12 cellular contexts compared by ENCODE assay signal in genomic region chr1:10446790-10447422, GRCh38. TPM values are rescaled to one million over a fixed set of nuclear protein-coding genes. Genes with fewer than 3 reads are reported as not detected.
DNase-seq lines count a peak whose midpoint lies in the region; ATAC-seq lines count a peak whose summit lies in the region.
"Had no signal": no experiment of that assay in that cellular context is flagged by ENCODE, and none has a peak within 500 bp of the region (broad histone marks: within the 10 kb centered on the region; RNA-seq: fewer than 3 reads in every experiment).

No MANE protein-coding gene starts in this region.

- ATAC-seq in stimulated activated naive B cell treated with anti-CD40 and anti-IgM and Interleukin-4, amounts not matched to agents 10 μg/mL and 1 μg/mL and 100 μg/mL, for 72 hours (replicated peaks), result no peak
- ATAC-seq: CD8-positive, alpha-beta T cell had no signal

- CTCF ChIA-PET in activated CD4-positive, alpha-beta memory T cell treated with anti-CD3 and anti-CD28 coated beads, Interleukin-2, amount 10 ng/mL, durations not matched to agents 7 days and 5 days (lab: Charles Lee), result no interaction called here
- CTCF ChIA-PET in activated CD4-positive, alpha-beta memory T cell treated with anti-CD3 and anti-CD28 coated beads for 36 hours (lab: Charles Lee), result no interaction called here

- no peaks in the 10 kb centered on the region for H3K4me1 Mint-ChIP-seq in activated CD4-positive, alpha-beta memory T cell treated with anti-CD3 and anti-CD28 coated beads, Interleukin-2, amount 10 ng/mL, durations not matched to agents 7 days and 5 days
- H3K4me1 Mint-ChIP-seq in activated CD4-positive, alpha-beta memory T cell treated with anti-CD3 and anti-CD28 coated beads for 36 hours (ENCODE audit: low read depth), result no peaks in the 10 kb centered on the region
- no peaks in the 10 kb centered on the region for H3K4me1 Mint-ChIP-seq in stimulated activated naive B cell treated with anti-CD40 and anti-IgM and Interleukin-4, amounts not matched to agents 10 μg/mL and 1 μg/mL and 100 μg/mL, for 72 hours

- H3K9me3 Mint-ChIP-seq in activated CD4-positive, alpha-beta memory T cell treated with anti-CD3 and anti-CD28 coated beads, Interleukin-2, amount 10 ng/mL, durations not matched to agents 7 days and 5 days, result no peaks in the 10 kb centered on the region
- no peaks in the 10 kb centered on the region for H3K9me3 Mint-ChIP-seq in activated CD4-positive, alpha-beta memory T cell treated with anti-CD3 and anti-CD28 coated beads for 36 hours
- H3K9me3 Mint-ChIP-seq in stimulated activated naive B cell treated with anti-CD40 and anti-IgM and Interleukin-4, amounts not matched to agents 10 μg/mL and 1 μg/mL and 100 μg/mL, for 72 hours, result no peaks in the 10 kb centered on the region
- H3K9me3 Mint-ChIP-seq: CD14-positive monocyte; CD8-positive, alpha-beta T cell; HFFc6 had no signal

- peak overlapping the region; percentile 47 for H3K27ac Mint-ChIP-seq in activated CD4-positive, alpha-beta memory T cell treated with anti-CD3 and anti-CD28 coated beads, Interleukin-2, amount 10 ng/mL, durations not matched to agents 7 days and 5 days
- H3K27ac Mint-ChIP-seq in activated CD4-positive, alpha-beta memory T cell treated with anti-CD3 and anti-CD28 coated beads for 36 hours, result no peak overlapping the region
- peak overlapping the region; percentile 28 for H3K27ac Mint-ChIP-seq in stimulated activated naive B cell treated with anti-CD40 and anti-IgM and Interleukin-4, amounts not matched to agents 10 μg/mL and 1 μg/mL and 100 μg/mL, for 72 hours
- H3K27ac Mint-ChIP-seq: CD14-positive monocyte; CD8-positive, alpha-beta T cell; HFFc6 had no signal

- no peak for DNase-seq in activated CD4-positive, alpha-beta memory T cell treated with anti-CD3 and anti-CD28 coated beads, Interleukin-2, amount 10 ng/mL, durations not matched to agents 7 days and 5 days
- no peak for DNase-seq in activated CD4-positive, alpha-beta memory T cell treated with anti-CD3 and anti-CD28 coated beads for 36 hours
- no peak for DNase-seq in stimulated activated naive B cell treated with anti-CD40 and anti-IgM and Interleukin-4, amounts not matched to agents 10 μg/mL and 1 μg/mL and 100 μg/mL, for 72 hours
- DNase-seq in activated CD8-positive, alpha-beta memory T cell treated with anti-CD3 and anti-CD28 coated beads, Interleukin-2, amount 50 U/mL, for 48 hours, result no peak
- DNase-seq: CD8-positive, alpha-beta T cell; COR-L47; DMS153; DMS79 treated with DMSO at 0.1 percent for 48 hours; EL; HFFc6 had no signal

- intact Hi-C loops in activated CD4-positive, alpha-beta memory T cell treated with anti-CD3 and anti-CD28 coated beads for 36 hours (cut with micrococcal nuclease), result no loop called here

- no peaks in the 10 kb centered on the region for H3K27me3 Mint-ChIP-seq in activated CD4-positive, alpha-beta memory T cell treated with anti-CD3 and anti-CD28 coated beads, Interleukin-2, amount 10 ng/mL, durations not matched to agents 7 days and 5 days
- H3K27me3 Mint-ChIP-seq in activated CD4-positive, alpha-beta memory T cell treated with anti-CD3 and anti-CD28 coated beads for 36 hours, result no peaks in the 10 kb centered on the region
- no peaks in the 10 kb centered on the region for H3K27me3 Mint-ChIP-seq in stimulated activated naive B cell treated with anti-CD40 and anti-IgM and Interleukin-4, amounts not matched to agents 10 μg/mL and 1 μg/mL and 100 μg/mL, for 72 hours

- H3K36me3 Mint-ChIP-seq in activated CD4-positive, alpha-beta memory T cell treated with anti-CD3 and anti-CD28 coated beads, Interleukin-2, amount 10 ng/mL, durations not matched to agents 7 days and 5 days (ENCODE audit: low read depth), result no peaks in the 10 kb centered on the region
- peaks cover 9% of the 10 kb centered on the region for H3K36me3 Mint-ChIP-seq in activated CD4-positive, alpha-beta memory T cell treated with anti-CD3 and anti-CD28 coated beads for 36 hours
- H3K36me3 Mint-ChIP-seq in stimulated activated naive B cell treated with anti-CD40 and anti-IgM and Interleukin-4, amounts not matched to agents 10 μg/mL and 1 μg/mL and 100 μg/mL, for 72 hours, result peaks cover 5 to 10% of the 10 kb centered on the region in 2 donors

- no peak overlapping the region for H3K4me3 Mint-ChIP-seq in activated CD4-positive, alpha-beta memory T cell treated with anti-CD3 and anti-CD28 coated beads, Interleukin-2, amount 10 ng/mL, durations not matched to agents 7 days and 5 days
- H3K4me3 Mint-ChIP-seq in activated CD4-positive, alpha-beta memory T cell treated with anti-CD3 and anti-CD28 coated beads for 36 hours, result no peak overlapping the region
- H3K4me3 Mint-ChIP-seq in stimulated activated naive B cell treated with anti-CD40 and anti-IgM and Interleukin-4, amounts not matched to agents 10 μg/mL and 1 μg/mL and 100 μg/mL, for 72 hours, result no peak overlapping the region
- H3K4me3 Mint-ChIP-seq: CD14-positive monocyte; CD8-positive, alpha-beta T cell; HFFc6 had no signal

- POLR2A ChIA-PET in activated CD4-positive, alpha-beta memory T cell treated with anti-CD3 and anti-CD28 coated beads, Interleukin-2, amount 10 ng/mL, durations not matched to agents 7 days and 5 days (lab: Charles Lee), result no interaction called here
- POLR2A ChIA-PET in activated CD4-positive, alpha-beta memory T cell treated with anti-CD3 and anti-CD28 coated beads for 36 hours (lab: Charles Lee), result interaction anchor here (0.6 kb wide), 1 partner anchor 44 kb away, joined by 6 read pairs; no protein-coding TSS in a partner anchor

RNA-seq across cellular contexts. Expression of gene CORT, which starts 2.9 kb away (rescaled TPM):
- total RNA-seq in activated CD4-positive, alpha-beta memory T cell treated with anti-CD3 and anti-CD28 coated beads, Interleukin-2, amount 10 ng/mL, durations not matched to agents 7 days and 5 days, result under 1 TPM in 1 of 2 experiments, not detected in 1; 0.50 TPM
- total RNA-seq in activated CD4-positive, alpha-beta memory T cell treated with anti-CD3 and anti-CD28 coated beads for 36 hours, result under 1 TPM in 1 of 2 experiments, not detected in 1; 0.36 TPM
- total RNA-seq: HT1080 had no signal

RNA-seq across cellular contexts. Expression of gene CENPS, which starts 16.7 kb away (rescaled TPM):
- 10 to 100 TPM; 13.5 to 15.2 TPM for total RNA-seq in activated CD4-positive, alpha-beta memory T cell treated with anti-CD3 and anti-CD28 coated beads, Interleukin-2, amount 10 ng/mL, durations not matched to agents 7 days and 5 days
- total RNA-seq in activated CD4-positive, alpha-beta memory T cell treated with anti-CD3 and anti-CD28 coated beads for 36 hours, result 10 to 100 TPM; 20.0 to 22.7 TPM

RNA-seq across cellular contexts. Expression of gene DFFA, which starts 25.4 kb away (rescaled TPM):
- total RNA-seq in activated CD4-positive, alpha-beta memory T cell treated with anti-CD3 and anti-CD28 coated beads, Interleukin-2, amount 10 ng/mL, durations not matched to agents 7 days and 5 days, result 10 to 100 TPM; 23.5 to 24.2 TPM
- total RNA-seq in activated CD4-positive, alpha-beta memory T cell treated with anti-CD3 and anti-CD28 coated beads for 36 hours, result 10 to 100 TPM; 32.0 to 32.8 TPM

RNA-seq across cellular contexts. Expression of gene PEX14, which starts 27.8 kb away (rescaled TPM):
- total RNA-seq in activated CD4-positive, alpha-beta memory T cell treated with anti-CD3 and anti-CD28 coated beads, Interleukin-2, amount 10 ng/mL, durations not matched to agents 7 days and 5 days, result 10 to 100 TPM; 18.9 to 20.1 TPM
- total RNA-seq in activated CD4-positive, alpha-beta memory T cell treated with anti-CD3 and anti-CD28 coated beads for 36 hours, result 10 to 100 TPM; 17.3 to 17.6 TPM

RNA-seq across cellular contexts. Expression of gene PGD, which starts 48.0 kb away (rescaled TPM):
- total RNA-seq in activated CD4-positive, alpha-beta memory T cell treated with anti-CD3 and anti-CD28 coated beads, Interleukin-2, amount 10 ng/mL, durations not matched to agents 7 days and 5 days, result 10 to 100 TPM; 80.8 to 84.3 TPM
- total RNA-seq in activated CD4-positive, alpha-beta memory T cell treated with anti-CD3 and anti-CD28 coated beads for 36 hours, result 10 to 100 TPM; 94.6 to 96.7 TPM
